ENCODE assay signal across 8 cellular contexts in genomic region chr22:20268289-20268349, GRCh38. TPM values are rescaled to one million over a fixed set of nuclear protein-coding genes. Genes with fewer than 3 reads are reported as not detected.
DNase-seq lines count a peak whose midpoint lies in the region; ATAC-seq, FAIRE-seq and TF ChIP-seq lines count a peak whose summit lies in the region.

Gene RTN4R, minus strand, starts transcription at chr22:20268318. Its CDS starts 226 bp downstream, at chr22:20268092.

- H3K36me3 ChIP-seq in left ventricle myocardium inferior, result no peaks in the 10 kb centered on the region
- H3K36me3 ChIP-seq in bronchial epithelial cell (ENCODE audit: control insufficient read depth, insufficient read depth, low read length), result no peaks in the 10 kb centered on the region
- no peaks in the 10 kb centered on the region for H3K36me3 ChIP-seq in mucosa of stomach (ENCODE audit: control insufficient read depth, insufficient read depth, low read length)
- H3K36me3 ChIP-seq in aorta (ENCODE audit: control insufficient read depth in 1 of 2, insufficient read depth in 2 of 2, low read length in 1 of 2), result no peaks in the 10 kb centered on the region

- H3K27me3 ChIP-seq in left ventricle myocardium inferior (ENCODE audit: low read depth) (no peaks in the 10 kb centered on the region), bronchial epithelial cell (ENCODE audit: control insufficient read depth, insufficient read depth, low read length) (no peaks in the 10 kb centered on the region), mucosa of stomach (ENCODE audit: control insufficient read depth, insufficient read depth, low read length) (peaks cover 7% of the 10 kb centered on the region), aorta (ENCODE audit: control insufficient read depth in 1 of 2, insufficient read depth in 2 of 2, low read length in 1 of 2) (no peaks in the 10 kb centered on the region)

- 1% methylated on average over 12 of the region's 12 CpGs; no CpG with 5 or more reads in 1 of the 2 donors for WGBS in aorta, 2 donors

- ATAC-seq in aorta (ENCODE audit: low FRiP score) (no peak), GM21381 (IDR thresholded peaks at IDR 0.05; ENCODE audit: unreplicated experiment) (no peak)

- H3K27ac ChIP-seq in left ventricle myocardium inferior (replicated peaks) (peak within 1 kb of the TSS; percentile 62), aorta (ENCODE audit: low read depth in 1 of 2, low read length in 2 of 2) (no peak within 1 kb of the TSS)

- H3K4me3 ChIP-seq in left ventricle myocardium inferior, result peak within 1 kb of the TSS; percentile 69
- H3K4me3 ChIP-seq in bronchial epithelial cell (ENCODE audit: low read depth, low read length), result peak within 1 kb of the TSS; percentile 55
- H3K4me3 ChIP-seq in mucosa of stomach (ENCODE audit: low read length), result no peak within 1 kb of the TSS
- H3K4me3 ChIP-seq in aorta (ENCODE audit: low read length in 2 of 2), result peak within 1 kb of the TSS; percentile 31 to 34

- intact Hi-C loops in left ventricle myocardium inferior (cut with micrococcal nuclease), result no loop called here
- intact Hi-C loops in cardiac septum (cut with DNase I), result no loop called here
- intact Hi-C loops in aorta (cut with DNase I), result loop anchor here (2.0 to 5.0 kb wide), 3 partner anchors 91 to 111 kb away; no protein-coding TSS in a partner anchor

- FAIRE-seq in bronchial epithelial cell (lab: Jason Lieb, UNC), result no peak

- peak within 1 kb of the TSS; percentile 43 for H3K9ac ChIP-seq in mucosa of stomach (ENCODE audit: low read length)

- no peaks in the 10 kb centered on the region for H3K9me3 ChIP-seq in left ventricle myocardium inferior (replicated peaks)
- H3K9me3 ChIP-seq in mucosa of stomach (ENCODE audit: control insufficient read depth, low read length), result no peaks in the 10 kb centered on the region
- no peaks in the 10 kb centered on the region for H3K9me3 ChIP-seq in aorta (ENCODE audit: control insufficient read depth, low read length)

- no peak for DNase-seq in left ventricle myocardium inferior
- DNase-seq in cardiac septum (ENCODE audit: low spot score), result no peak
- DNase-seq in bronchial epithelial cell (ENCODE audit: low read depth), result no peak
- no peak for DNase-seq in aorta
- DNase-seq in NCI-H2029 (lab: John Stamatoyannopoulos, UW), result no peak
- no peak for DNase-seq in stimulated activated CD4-positive, alpha-beta T cell treated with anti-CD3 and anti-CD28 coated beads, Interleukin-2, amount 100 ng/mL, for 24 hours

- H3K4me1 ChIP-seq in left ventricle myocardium inferior (peaks cover 15% of the 10 kb centered on the region), mucosa of stomach (ENCODE audit: control insufficient read depth, insufficient read depth, low read length) (peaks cover 5% of the 10 kb centered on the region), aorta (ENCODE audit: control insufficient read depth in 1 of 2, insufficient read depth in 2 of 2, low read length in 2 of 2) (no peaks in the 10 kb centered on the region)

- no peak for TF ChIP-seq CTCF in left ventricle myocardium inferior (IDR thresholded peaks at IDR 0.05; ENCODE audit: borderline replicate concordance)
- TF ChIP-seq CTCF in bronchial epithelial cell (IDR thresholded peaks at IDR 0.05; ENCODE audit: insufficient read depth, low read length, severe bottlenecking), result no peak

RNA-seq across cellular contexts. Expression of gene RTN4R, which starts in this region (rescaled TPM):
- total RNA-seq in left ventricle myocardium inferior (0.96 TPM), cardiac septum (1.0 TPM), bronchial epithelial cell (2.6 and 2.8 TPM in 2 replicates), aorta (1 to 10 TPM; 1.3 to 2.7 TPM)
- under 1 TPM; 0.05 to 0.75 TPM for polyA plus RNA-seq in aorta

Comparison
In these comparisons a context has a peak if more than half of its experiments do, and no peak if none do; other contexts are left out.
1. intact Hi-C loops: an anchor here in aorta (2.0 to 5.0 kb wide); none called in left ventricle myocardium inferior and cardiac septum.